In the genomic region with DNA sequence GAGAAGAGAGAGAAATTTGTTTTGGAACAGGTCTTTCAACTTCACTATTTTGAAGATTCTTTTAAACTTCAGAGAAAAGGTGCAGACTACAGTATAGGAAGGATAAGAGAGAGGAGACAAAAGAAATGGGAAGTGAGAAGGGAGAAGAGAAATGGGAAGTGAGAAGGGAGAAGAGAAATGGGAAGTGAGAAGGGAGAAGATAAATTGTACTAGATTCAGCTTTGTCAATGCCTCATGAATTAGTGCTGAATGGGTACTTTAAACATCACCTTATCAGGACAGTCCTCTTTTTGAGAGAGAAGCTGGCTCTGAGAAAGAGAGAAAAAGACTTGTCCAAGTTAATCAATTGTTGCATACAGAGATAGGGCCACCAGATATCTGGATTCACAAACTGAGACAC, we compare ENCODE assay signal across 9 cellular contexts. TPM values are rescaled to one million over a fixed set of nuclear protein-coding genes. Genes with fewer than 3 reads are reported as not detected.
A peak's percentile ranks its signal among the peaks of the same experiment; 100 is the strongest.
DNase-seq lines count a peak whose midpoint lies in the region; ATAC-seq, FAIRE-seq and TF ChIP-seq lines count a peak whose summit lies in the region.
"Had no signal": no experiment of that assay in that cellular context is flagged by ENCODE, and none has a peak within 500 bp of the region (broad histone marks: within the 10 kb centered on the region; RNA-seq: fewer than 3 reads in every experiment).

No MANE protein-coding gene starts in this region.

- peaks cover 47% of the 10 kb centered on the region for H3K4me1 Mint-ChIP-seq in astrocyte (ENCODE audit: low read depth, unreplicated experiment)

- peak overlapping the region; percentile 88 for H3K4me2 ChIP-seq in astrocyte (ENCODE audit: low read length)

- no peaks in the 10 kb centered on the region for H3K27me3 Mint-ChIP-seq in astrocyte (ENCODE audit: low read depth, unreplicated experiment)

- H3K27me3 ChIP-seq in astrocyte (ENCODE audit: insufficient read depth, low read length) (no peaks in the 10 kb centered on the region), mucosa of rectum (ENCODE audit: control insufficient read depth in 2 of 2, insufficient read depth in 2 of 2, low read length in 2 of 2) (peaks cover 0 to 5% of the 10 kb centered on the region in 2 donors)

- H3K36me3 Mint-ChIP-seq in astrocyte (ENCODE audit: low read depth, unreplicated experiment) = peaks cover 2% of the 10 kb centered on the region

- H3K4me1 ChIP-seq in astrocyte (ENCODE audit: insufficient read depth, low read length) (peaks cover 32% of the 10 kb centered on the region), mucosa of rectum (ENCODE audit: control insufficient read depth in 2 of 2, insufficient read depth in 2 of 2, low read length in 2 of 2) (peaks cover 5 to 7% of the 10 kb centered on the region in 2 donors)

- H3K9me3 ChIP-seq in astrocyte (ENCODE audit: insufficient read depth, low read depth, low read length) = no peaks in the 10 kb centered on the region
- no peaks in the 10 kb centered on the region for H3K9me3 ChIP-seq in mucosa of rectum (ENCODE audit: control insufficient read depth in 2 of 2, low read length in 2 of 2)

- H3K4me3 Mint-ChIP-seq in astrocyte (ENCODE audit: unreplicated experiment) = peak overlapping the region; percentile 92

- H3K9ac ChIP-seq in astrocyte (ENCODE audit: low read length) (peak overlapping the region; percentile 86), mucosa of rectum (ENCODE audit: low read depth in 1 of 2, low read length in 2 of 2) (peak overlapping the region in 1 of 2 donors; percentile 34)

- H4K20me1 ChIP-seq in astrocyte (ENCODE audit: insufficient read depth, low read length) = no peaks in the 10 kb centered on the region

- DNase-seq in GM12865 (ENCODE audit: low read depth) = no peak
- no peak for DNase-seq in astrocyte (ENCODE audit: low read depth)
- DNase-seq in T-helper 9 cell = no peak
- DNase-seq in NCI-H446 (lab: John Stamatoyannopoulos, UW) = no peak
- no peak for DNase-seq in RKO (ENCODE audit: low spot score)
- DNase-seq in DMS 273 (lab: John Stamatoyannopoulos, UW; ENCODE audit: unreplicated experiment) = no peak

- H2AFZ ChIP-seq in astrocyte (ENCODE audit: low read depth, low read length) = no peak overlapping the region

- H3K9me3 Mint-ChIP-seq in astrocyte (ENCODE audit: unreplicated experiment) = no peaks in the 10 kb centered on the region

- TF ChIP-seq CTCF in GM12865 (IDR thresholded peaks at IDR 0.05; ENCODE audit: insufficient read depth, low read depth, low read length, missing control alignments) = no peak
- TF ChIP-seq CTCF in astrocyte (IDR thresholded peaks at IDR 0.05; ENCODE audit: insufficient read depth, low read depth, low read length) = no peak

- peak; percentile 31 for ATAC-seq in HG02885 (IDR thresholded peaks at IDR 0.05; ENCODE audit: poor library complexity, unreplicated experiment)

- H3K27ac ChIP-seq in astrocyte (ENCODE audit: low read depth, low read length) (no peak overlapping the region), mucosa of rectum (ENCODE audit: low read depth in 2 of 2, low read length in 2 of 2) (peak overlapping the region in 1 of 2 donors; percentile 63)
- H3K27ac ChIP-seq: HL-60 had no signal

- no peak for FAIRE-seq in astrocyte (lab: Jason Lieb, UNC)

- no peaks in the 10 kb centered on the region for H3K36me3 ChIP-seq in astrocyte (ENCODE audit: insufficient read depth, low read length)
- no peaks in the 10 kb centered on the region for H3K36me3 ChIP-seq in mucosa of rectum (ENCODE audit: control insufficient read depth in 2 of 2, insufficient read depth in 2 of 2, low read length in 2 of 2)

- peak overlapping the region; percentile 87 for H3K4me3 ChIP-seq in GM12865 (ENCODE audit: low read depth, low read length)
- H3K4me3 ChIP-seq in astrocyte (ENCODE audit: insufficient read depth, low read depth, low read length) = peak overlapping the region; percentile 64
- H3K4me3 ChIP-seq in mucosa of rectum (ENCODE audit: low read length in 2 of 2) = peak overlapping the region; percentile 70 to 71

- peaks cover 3% of the 10 kb centered on the region for H3K79me2 ChIP-seq in astrocyte (ENCODE audit: insufficient read depth, low read length)

- H3K27ac Mint-ChIP-seq in astrocyte (ENCODE audit: unreplicated experiment) = peak overlapping the region; percentile 14

RNA-seq across cellular contexts. Expression of a gene that starts 1.0 kb away (rescaled TPM):
- total RNA-seq in astrocyte = 46.9 and 57.7 TPM in 2 replicates
